21 cellular contexts compared by ENCODE assay signal in genomic region chr22:46902998-46903916, GRCh38.
DNase-seq lines count a peak whose midpoint lies in the region; ATAC-seq and TF ChIP-seq lines count a peak whose summit lies in the region.
"Had no signal": no experiment of that assay in that cellular context is flagged by ENCODE, and none has a peak within 500 bp of the region (broad histone marks: within the 10 kb centered on the region; RNA-seq: fewer than 3 reads in every experiment).

No MANE protein-coding gene starts in this region.

- no peaks in the 10 kb centered on the region for H3K4me1 Mint-ChIP-seq in glutamatergic neuron (ENCODE audit: low read depth, unreplicated experiment)
- peaks cover 12% of the 10 kb centered on the region for H3K4me1 Mint-ChIP-seq in nephron progenitor cell

- H3K27ac ChIP-seq in BLaER1 = peak overlapping the region; percentile 46
- H3K27ac ChIP-seq: dorsolateral prefrontal cortex, vagina had no signal

- no peak overlapping the region for H3K4me3 Mint-ChIP-seq in glutamatergic neuron (ENCODE audit: unreplicated experiment)
- H3K4me3 Mint-ChIP-seq in nephron progenitor cell = no peak overlapping the region
- H3K4me3 Mint-ChIP-seq: CD4-positive, CD25-positive, alpha-beta regulatory T cell; naive B cell had no signal

- TF ChIP-seq CTCF in glutamatergic neuron (IDR thresholded peaks at IDR 0.05; ENCODE audit: partially characterized antibody, unreplicated experiment) (no peak), nephron progenitor cell (IDR thresholded peaks at IDR 0.05) (no peak)

- H3K9me3 ChIP-seq in BLaER1 (no peaks in the 10 kb centered on the region), NT2/D1 (ENCODE audit: insufficient read depth, low read length) (no peaks in the 10 kb centered on the region)
- H3K9me3 ChIP-seq: vagina had no signal

- DNase-seq in NT2/D1 (ENCODE audit: low read depth, low spot score) (no peak), glutamatergic neuron (peak; percentile 28), nephron progenitor cell (no peak), NCI-H345 (lab: John Stamatoyannopoulos, UW) (no peak), cerebellar nuclear complex (lab: John Stamatoyannopoulos, UW) (no peak)
- DNase-seq in activated CD4-positive, alpha-beta T cell treated with anti-CD3 and anti-CD28 coated beads for 4 hours = no peak
- DNase-seq: activated CD4-positive, alpha-beta T cell treated with anti-CD3 and anti-CD28 coated beads, Interleukin-2, amount 50 U/mL, for 48 hours; activated gamma-delta T cell treated with Interleukin-2 at 50 U/mL for 16 hours; CD4-positive, CD25-positive, alpha-beta regulatory T cell; foreskin fibroblast; mesenchymal stem cell; naive B cell; NCI-H2171; NCI-H526 treated with DMSO at 0.1 percent for 48 hours had no signal

- H3K27ac Mint-ChIP-seq in glutamatergic neuron (ENCODE audit: unreplicated experiment) (no peak overlapping the region), nephron progenitor cell (peak overlapping the region; percentile 90)
- H3K27ac Mint-ChIP-seq: CD4-positive, CD25-positive, alpha-beta regulatory T cell had no signal

- H3K9me3 Mint-ChIP-seq in glutamatergic neuron (ENCODE audit: unreplicated experiment) (peaks cover 6% of the 10 kb centered on the region), nephron progenitor cell (no peaks in the 10 kb centered on the region)
- H3K9me3 Mint-ChIP-seq: CD4-positive, CD25-positive, alpha-beta regulatory T cell; naive B cell had no signal

- peak overlapping the region; percentile 69 for H3K9ac ChIP-seq in BLaER1
- H3K9ac ChIP-seq in NT2/D1 (ENCODE audit: insufficient read length, low read depth) = peak overlapping the region; percentile 32

- no peak for ATAC-seq in GM19035 (IDR thresholded peaks at IDR 0.05; ENCODE audit: unreplicated experiment)
- ATAC-seq: HCT116, K562, SK-N-SH treated with all-trans-retinoic acid at 6 μM for 48 hours had no signal

- H3K36me3 Mint-ChIP-seq in glutamatergic neuron (ENCODE audit: unreplicated experiment) (peaks cover 5% of the 10 kb centered on the region), nephron progenitor cell (ENCODE audit: low read depth) (peaks cover 16% of the 10 kb centered on the region)

- H4K20me1 ChIP-seq in BLaER1 = peaks cover 83% of the 10 kb centered on the region

- peak overlapping the region; percentile 87 for H3K4me2 ChIP-seq in BLaER1

- no peaks in the 10 kb centered on the region for H3K27me3 ChIP-seq in BLaER1
- no peaks in the 10 kb centered on the region for H3K27me3 ChIP-seq in NT2/D1 (ENCODE audit: insufficient read depth, insufficient read length)
- H3K27me3 ChIP-seq: dorsolateral prefrontal cortex, vagina had no signal

- H3K4me1 ChIP-seq in BLaER1 (peaks cover 22% of the 10 kb centered on the region), NT2/D1 (ENCODE audit: insufficient read depth, insufficient read length) (peaks cover 17% of the 10 kb centered on the region)
- H3K4me1 ChIP-seq: vagina had no signal

- no peak overlapping the region for H3K4me3 ChIP-seq in BLaER1
- H3K4me3 ChIP-seq in NT2/D1 (ENCODE audit: insufficient read length, low read depth) = no peak overlapping the region
- H3K4me3 ChIP-seq: dorsolateral prefrontal cortex, K562, vagina had no signal

- H3K36me3 ChIP-seq in BLaER1 (peaks cover 46% of the 10 kb centered on the region), NT2/D1 (ENCODE audit: insufficient read depth, insufficient read length, low read length) (peaks cover 3% of the 10 kb centered on the region)

- H3K27me3 Mint-ChIP-seq in glutamatergic neuron (ENCODE audit: unreplicated experiment) (no peaks in the 10 kb centered on the region), nephron progenitor cell (ENCODE audit: low read depth, poor library complexity) (no peaks in the 10 kb centered on the region)
- H3K27me3 Mint-ChIP-seq: CD4-positive, CD25-positive, alpha-beta regulatory T cell; naive B cell had no signal
